Comparison of ENCODE assay signal across 8 cellular contexts in the genomic region with DNA sequence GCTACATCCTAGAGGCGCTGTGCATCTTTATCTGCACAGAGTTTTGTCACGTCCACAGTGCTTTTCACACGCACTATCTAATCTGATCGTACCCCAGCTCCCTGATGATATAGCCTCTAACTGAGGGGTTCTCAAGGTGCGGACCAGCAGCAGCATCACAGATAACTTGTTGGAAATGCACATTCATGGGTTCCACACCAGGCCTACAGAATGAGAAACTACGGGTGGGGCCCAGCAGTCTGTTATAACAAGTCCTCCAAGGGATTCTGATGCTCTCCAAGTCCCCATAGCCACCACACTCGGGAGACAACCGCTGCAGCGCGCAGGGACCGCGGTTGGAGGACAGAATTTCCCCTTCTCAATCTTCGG. TPM values are rescaled to one million over a fixed set of nuclear protein-coding genes. Genes with fewer than 3 reads are reported as not detected.
DNase-seq lines count a peak whose midpoint lies in the region; ATAC-seq and TF ChIP-seq lines count a peak whose summit lies in the region.

No MANE protein-coding gene starts in this region.

- intact Hi-C loops in gastrocnemius medialis (cut with DNase I; ENCODE audit: low total_unique reads): loop anchor here (1.0 to 5.0 kb wide), 5 partner anchors 45 to 306 kb away; a partner anchor contains a TSS
- intact Hi-C loops in head of caudate nucleus (cut with DNase I): loop anchor here (5.0 to 10.0 kb wide), 3 partner anchors 51 to 296 kb away; a partner anchor contains a TSS

- H3K27me3 ChIP-seq in H7 (ENCODE audit: control insufficient read depth, insufficient read depth, low read length) (no peaks in the 10 kb centered on the region), gastrocnemius medialis (no peaks in the 10 kb centered on the region)

- H3K27ac ChIP-seq in VCaP (peak overlapping the region; percentile 96), gastrocnemius medialis (peak overlapping the region; percentile 95 to 99 (median 98))

- in situ Hi-C loops in gastrocnemius medialis (cut with MboI; ENCODE audit: low sequenced_read_pairs in 4 of 4): loop anchor here (5.0 to 25.0 kb wide), 4 partner anchors 54 to 99 kb away; a partner anchor contains a TSS

- H3K36me3 ChIP-seq in H7 (replicated peaks; ENCODE audit: control insufficient read depth, insufficient read depth, low read length): peaks cover 14% of the 10 kb centered on the region
- peaks cover 0 to 29% of the 10 kb centered on the region in 2 donors for H3K36me3 ChIP-seq in gastrocnemius medialis

- H3K9me3 ChIP-seq in gastrocnemius medialis: no peaks in the 10 kb centered on the region

- ATAC-seq in gastrocnemius medialis: no peak
- no peak for ATAC-seq in HG03025 (IDR thresholded peaks at IDR 0.05; ENCODE audit: low FRiP score, unreplicated experiment)

- DNase-seq in H7 (peak; percentile 22), foreskin fibroblast (no peak), gastrocnemius medialis (no peak), DMS114 treated with DMSO at 0.1 percent for 48 hours (lab: John Stamatoyannopoulos, UW; ENCODE audit: unreplicated experiment) (no peak), iPS-NIHi11 (ENCODE audit: low spot score) (no peak), head of caudate nucleus (no peak)

- TF ChIP-seq CTCF in VCaP (conservative IDR thresholded peaks at IDR 0.05) (no peak), foreskin fibroblast (IDR thresholded peaks at IDR 0.05; ENCODE audit: low read depth, low read length) (no peak), gastrocnemius medialis (IDR thresholded peaks at IDR 0.05 in 4 of 5, conservative IDR thresholded peaks at IDR 0.05 in 1 of 5) (no peak)

- H3K4me1 ChIP-seq in gastrocnemius medialis: peaks cover 31 to 34% of the 10 kb centered on the region in 2 donors

- H3K4me3 ChIP-seq in H7 (ENCODE audit: insufficient read depth, low read depth, low read length) (peak overlapping the region; percentile 43), foreskin fibroblast (ENCODE audit: low read depth in 1 of 2, low read length in 2 of 2) (peak overlapping the region; percentile 65 to 73), gastrocnemius medialis (peak overlapping the region; percentile 77 to 98 (median 92))

- TF ChIP-seq POLR2A in gastrocnemius medialis (IDR thresholded peaks at IDR 0.05): no peak

RNA-seq across cellular contexts. Expression of a gene that starts 0.8 kb away (rescaled TPM):
- 320 and 349 TPM in 2 replicates for total RNA-seq in H7 (2014; rRNA removed; shearing (Covaris generic))
- 100 to 1,000 TPM; 204 to 317 (median 240) TPM for total RNA-seq in gastrocnemius medialis

RNA-seq across cellular contexts. Expression of a gene that starts 53.5 kb away (rescaled TPM):
- total RNA-seq in H7 (2014; rRNA removed; shearing (Covaris generic)): 14.7 and 36.0 TPM in 2 replicates
- total RNA-seq in gastrocnemius medialis: 100 to 1,000 TPM in 2 of 4 donors, 10 to 100 TPM in 2; 61.6 to 104 (median 85.3) TPM
